ENCODE assay signal across 25 cellular contexts in genomic region chr12:92765871-92766270, GRCh38.
"Had no signal": no experiment of that assay in that cellular context is flagged by ENCODE, and none has a peak within 500 bp of the region (broad histone marks: within the 10 kb centered on the region; RNA-seq: fewer than 3 reads in every experiment).

No MANE protein-coding gene starts in this region.

- H3K9me3 ChIP-seq: gastrocnemius medialis, ovary, psoas muscle, spleen, testis had no signal

- H3K4me3 ChIP-seq: dorsolateral prefrontal cortex, gastrocnemius medialis, left ventricle myocardium inferior, lower lobe of right lung, ovary, psoas muscle, skin epidermis, spleen, testis, tibial artery had no signal

- H3K27ac ChIP-seq: dorsolateral prefrontal cortex, epithelial cell of prostate, gastrocnemius medialis, left ventricle myocardium inferior, lower lobe of right lung, ovary, psoas muscle, skin epidermis, spleen, testis, tibial artery had no signal

- H3K27me3 ChIP-seq: dorsolateral prefrontal cortex, gastrocnemius medialis, ovary, spleen, testis, tibial artery had no signal

- H3K36me3 Mint-ChIP-seq: natural killer cell, type B pancreatic cell had no signal

- DNase-seq: dorsolateral prefrontal cortex; effector CD4-positive, alpha-beta T cell; foreskin fibroblast; gastrocnemius medialis; head of caudate nucleus; kidney; left ventricle myocardium inferior; lower lobe of right lung; natural killer cell; occipital lobe; ovary; posterior cingulate gyrus; psoas muscle; right cardiac atrium; spleen; stimulated activated CD4-positive, alpha-beta T cell treated with anti-CD3 and anti-CD28 coated beads, Interleukin-4, amount 100 ng/mL, for 4 hours; stimulated activated naive CD8-positive, alpha-beta T cell treated with anti-CD3 and anti-CD28 coated beads, Interleukin-15, Interleukin-2, amounts not matched to agents 100 U/mL and 50 U/mL, for 24 hours; substantia nigra; testis; tibial artery had no signal

- H3K4me3 Mint-ChIP-seq: natural killer cell; stimulated activated memory B cell treated with anti-CD40 and anti-IgM and Interleukin-4, amounts not matched to agents 10 μg/mL and 1 μg/mL and 100 μg/mL, for 72 hours; type B pancreatic cell had no signal

- H3K9me3 Mint-ChIP-seq: natural killer cell; stimulated activated memory B cell treated with anti-CD40 and anti-IgM and Interleukin-4, amounts not matched to agents 10 μg/mL and 1 μg/mL and 100 μg/mL, for 72 hours; type B pancreatic cell had no signal

- H3K27ac Mint-ChIP-seq: natural killer cell; stimulated activated memory B cell treated with anti-CD40 and anti-IgM and Interleukin-4, amounts not matched to agents 10 μg/mL and 1 μg/mL and 100 μg/mL, for 72 hours; type B pancreatic cell had no signal

- ATAC-seq: esophagus mucosa; gastrocnemius medialis; lower lobe of right lung; natural killer cell; psoas muscle; right cardiac atrium; stimulated activated memory B cell treated with anti-CD40 and anti-IgM and Interleukin-4, amounts not matched to agents 10 μg/mL and 1 μg/mL and 100 μg/mL, for 72 hours; stimulated activated naive CD8-positive, alpha-beta T cell treated with anti-CD3 and anti-CD28 coated beads, Interleukin-15, Interleukin-2, amounts not matched to agents 100 U/mL and 50 U/mL, for 24 hours had no signal

- H3K36me3 ChIP-seq: gastrocnemius medialis, left ventricle myocardium inferior, lower lobe of right lung, ovary, spleen, tibial artery had no signal

- H3K27me3 Mint-ChIP-seq: stimulated activated memory B cell treated with anti-CD40 and anti-IgM and Interleukin-4, amounts not matched to agents 10 μg/mL and 1 μg/mL and 100 μg/mL, for 72 hours; type B pancreatic cell had no signal
